23 cellular contexts compared by ENCODE assay signal in the genomic region with DNA sequence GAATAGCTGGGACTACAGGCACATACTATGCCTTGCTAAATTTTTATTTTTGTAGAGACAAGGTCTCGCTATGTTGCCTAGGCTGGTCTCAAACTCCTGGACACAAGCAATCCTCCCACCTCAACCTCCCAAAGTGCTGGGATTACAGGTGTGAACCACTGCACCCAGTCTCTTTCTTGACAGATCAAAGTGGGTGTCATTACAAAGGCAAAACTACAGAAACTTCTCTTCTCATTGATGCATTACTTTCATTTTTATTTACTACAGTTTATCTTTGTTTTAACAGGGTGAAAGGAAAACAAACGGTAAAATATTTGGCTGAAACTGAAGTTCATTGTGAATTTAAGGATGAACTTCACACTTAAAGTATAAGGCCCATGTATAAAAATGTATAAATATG.
DNase-seq lines count a peak whose midpoint lies in the region; ATAC-seq, FAIRE-seq and TF ChIP-seq lines count a peak whose summit lies in the region.
"Had no signal": no experiment of that assay in that cellular context is flagged by ENCODE, and none has a peak within 500 bp of the region (broad histone marks: within the 10 kb centered on the region; RNA-seq: fewer than 3 reads in every experiment).

No MANE protein-coding gene starts in this region.

- no peaks in the 10 kb centered on the region for H3K27me3 ChIP-seq in BLaER1 treated with 17β-estradiol and CSF1 and Interleukin-3, amounts not matched to agents 10 nM and 100 nM
- H3K27me3 ChIP-seq in GM12878 (replicated peaks in 1 of 2; ENCODE audit: control insufficient read depth in 2 of 2, insufficient read depth in 2 of 2, low read length in 1 of 2): no peaks in the 10 kb centered on the region
- H3K27me3 ChIP-seq: BE2C had no signal

- no peaks in the 10 kb centered on the region for H3K9me3 ChIP-seq in BLaER1 treated with 17β-estradiol and CSF1 and Interleukin-3, amounts not matched to agents 10 nM and 100 nM (replicated peaks in 1 of 11)
- H3K9me3 ChIP-seq in GM12878 (replicated peaks; ENCODE audit: control insufficient read depth, insufficient read depth, low read length): no peaks in the 10 kb centered on the region
- H3K9me3 ChIP-seq: BE2C, Caco-2 had no signal

- H3K79me2 ChIP-seq in GM12878 (ENCODE audit: control insufficient read depth, insufficient read depth, low read length): no peaks in the 10 kb centered on the region

- intact Hi-C loops in GM12878 (cut with micrococcal nuclease; ENCODE audit: unreplicated experiment): no loop called here

- SMC1A ChIA-PET in GM12878 (lab: Charles Lee; ENCODE audit: uncharacterized antibody, unreplicated experiment): no interaction called here

- DNase-seq in GM12878 (ENCODE audit: low read depth, low spot score) (no peak), epidermal melanocyte (ENCODE audit: insufficient read length, low spot score) (no peak)
- DNase-seq in activated CD8-positive, alpha-beta memory T cell treated with anti-CD3 and anti-CD28 coated beads, Interleukin-2, amount 50 U/mL, for 4 hours: no peak
- DNase-seq: 8988T; ACHN; BE2C; C1 segment of cervical spinal cord; Caco-2; Calu3; CD4-positive, alpha-beta T cell; CD8-positive, alpha-beta T cell; DMS79 treated with DMSO at 0.1 percent for 48 hours; GF-D8 had no signal

- ATAC-seq in HG02884 (IDR thresholded peaks at IDR 0.05; ENCODE audit: unreplicated experiment) (peak; percentile 68), GM12878 (peak; percentile 14; the same call in 2 of the 3 replicates), HG03159 (IDR thresholded peaks at IDR 0.05; ENCODE audit: unreplicated experiment) (no peak), GM21737 (IDR thresholded peaks at IDR 0.05; ENCODE audit: unreplicated experiment) (no peak)
- ATAC-seq: CD8-positive, alpha-beta T cell had no signal

- TF ChIP-seq EP300 in GM12878 (IDR thresholded peaks at IDR 0.05; ENCODE audit: borderline replicate concordance in 1 of 2, control insufficient read depth in 1 of 2, low read depth in 2 of 2, low read length in 2 of 2): no peak

- CTCF ChIA-PET in GM12878 (lab: Yijun Ruan, JAX): no interaction called here

- BruUV-seq in GM12878 (replicated peaks; lab: Mats Ljungman, UMichigan): no TSS peak

- RAD21 ChIA-PET in GM12878 (lab: Charles Lee; ENCODE audit: unreplicated experiment): no interaction called here

- no peak overlapping the region for H3K4me3 ChIP-seq in BLaER1 treated with 17β-estradiol and CSF1 and Interleukin-3, amounts not matched to agents 10 nM and 100 nM
- H3K4me3 ChIP-seq in GM12878: no peak overlapping the region

- H3K9ac ChIP-seq in BLaER1 treated with 17β-estradiol and CSF1 and Interleukin-3, amounts not matched to agents 10 nM and 100 nM: no peak overlapping the region
- no peak overlapping the region for H3K9ac ChIP-seq in GM12878 (ENCODE audit: control insufficient read depth, insufficient read depth, low read length)

- peak overlapping the region in 7 of 11 experiments; percentile 44 to 64 (median 51); a peak in 12 of 22 replicates for H3K4me2 ChIP-seq in BLaER1 treated with 17β-estradiol and CSF1 and Interleukin-3, amounts not matched to agents 10 nM and 100 nM
- H3K4me2 ChIP-seq in GM12878 (ENCODE audit: control insufficient read depth, insufficient read depth): no peak overlapping the region

- TF ChIP-seq RAD21 in GM12878 (IDR thresholded peaks at IDR 0.05; ENCODE audit: insufficient read depth, low read depth, low read length): no peak

- H3K36me3 ChIP-seq in BLaER1 treated with 17β-estradiol and CSF1 and Interleukin-3, amounts not matched to agents 10 nM and 100 nM: no peaks in the 10 kb centered on the region
- no peaks in the 10 kb centered on the region for H3K36me3 ChIP-seq in GM12878 (ENCODE audit: control insufficient read depth in 2 of 2, insufficient read depth in 2 of 2, low read length in 1 of 2)
- H3K36me3 ChIP-seq: BE2C had no signal

- POLR2A ChIA-PET in GM12878 (lab: Charles Lee): no interaction called here

- no peaks in the 10 kb centered on the region for H4K20me1 ChIP-seq in BLaER1 treated with 17β-estradiol and CSF1 and Interleukin-3, amounts not matched to agents 10 nM and 100 nM
- no peaks in the 10 kb centered on the region for H4K20me1 ChIP-seq in GM12878 (ENCODE audit: control insufficient read depth, insufficient read depth)

- H3K27ac ChIP-seq in BLaER1 treated with 17β-estradiol and CSF1 and Interleukin-3, amounts not matched to agents 10 nM and 100 nM: no peak overlapping the region
- no peak overlapping the region for H3K27ac ChIP-seq in GM12878 (ENCODE audit: control insufficient read depth, insufficient read depth)

- no peak for TF ChIP-seq CTCF in GM12878 (IDR thresholded peaks at IDR 0.05 in 2 of 3, conservative IDR thresholded peaks at IDR 0.05 in 1 of 3; ENCODE audit: control insufficient read depth in 2 of 3, extremely low read depth in 1 of 3, insufficient read depth in 1 of 3, low read depth in 3 of 3, low read length in 3 of 3)

- TF ChIP-seq POLR2A in GM12878 (IDR thresholded peaks at IDR 0.05; ENCODE audit: low read depth, low read length): no peak

- no peak overlapping the region for H2AFZ ChIP-seq in GM12878 (ENCODE audit: control insufficient read depth, low read depth, low read length)

- peaks cover 8 to 22% (median 15%) of the 10 kb centered on the region in 10 experiments; a peak in 17 of 20 replicates for H3K4me1 ChIP-seq in BLaER1 treated with 17β-estradiol and CSF1 and Interleukin-3, amounts not matched to agents 10 nM and 100 nM
- H3K4me1 ChIP-seq in GM12878 (ENCODE audit: control insufficient read depth, insufficient read depth, low read length): no peaks in the 10 kb centered on the region
- H3K4me1 ChIP-seq: BE2C, Caco-2 had no signal

- FAIRE-seq in GM12878 (lab: Jason Lieb, UNC): no peak
- FAIRE-seq: A204.1, D721Med, G401.6, GM12892, GM18507, GM19239 had no signal

- 19% methylated on average over 2 of the region's 2 CpGs for WGBS in GM12878 (ENCODE audit: insufficient coverage, insufficient replicate concordance, low lambda C conversion rate, missing lambda C conversion rate)

- in situ Hi-C loops in GM12878 (cut with MboI): no loop called here

TF ChIP-seq in GM12878, 131 proteins besides CTCF, POLR2A, EP300 and RAD21:
- TF ChIP-seq, protein P1, sequence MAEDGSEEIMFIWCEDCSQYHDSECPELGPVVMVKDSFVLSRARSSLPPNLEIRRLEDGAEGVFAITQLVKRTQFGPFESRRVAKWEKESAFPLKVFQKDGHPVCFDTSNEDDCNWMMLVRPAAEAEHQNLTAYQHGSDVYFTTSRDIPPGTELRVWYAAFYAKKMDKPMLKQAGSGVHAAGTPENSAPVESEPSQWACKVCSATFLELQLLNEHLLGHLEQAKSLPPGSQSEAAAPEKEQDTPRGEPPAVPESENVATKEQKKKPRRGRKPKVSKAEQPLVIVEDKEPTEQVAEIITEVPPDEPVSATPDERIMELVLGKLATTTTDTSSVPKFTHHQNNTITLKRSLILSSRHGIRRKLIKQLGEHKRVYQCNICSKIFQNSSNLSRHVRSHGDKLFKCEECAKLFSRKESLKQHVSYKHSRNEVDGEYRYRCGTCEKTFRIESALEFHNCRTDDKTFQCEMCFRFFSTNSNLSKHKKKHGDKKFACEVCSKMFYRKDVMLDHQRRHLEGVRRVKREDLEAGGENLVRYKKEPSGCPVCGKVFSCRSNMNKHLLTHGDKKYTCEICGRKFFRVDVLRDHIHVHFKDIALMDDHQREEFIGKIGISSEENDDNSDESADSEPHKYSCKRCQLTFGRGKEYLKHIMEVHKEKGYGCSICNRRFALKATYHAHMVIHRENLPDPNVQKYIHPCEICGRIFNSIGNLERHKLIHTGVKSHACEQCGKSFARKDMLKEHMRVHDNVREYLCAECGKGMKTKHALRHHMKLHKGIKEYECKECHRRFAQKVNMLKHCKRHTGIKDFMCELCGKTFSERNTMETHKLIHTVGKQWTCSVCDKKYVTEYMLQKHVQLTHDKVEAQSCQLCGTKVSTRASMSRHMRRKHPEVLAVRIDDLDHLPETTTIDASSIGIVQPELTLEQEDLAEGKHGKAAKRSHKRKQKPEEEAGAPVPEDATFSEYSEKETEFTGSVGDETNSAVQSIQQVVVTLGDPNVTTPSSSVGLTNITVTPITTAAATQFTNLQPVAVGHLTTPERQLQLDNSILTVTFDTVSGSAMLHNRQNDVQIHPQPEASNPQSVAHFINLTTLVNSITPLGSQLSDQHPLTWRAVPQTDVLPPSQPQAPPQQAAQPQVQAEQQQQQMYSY (CRISPR knock-in tag; IDR thresholded peaks at IDR 0.05): no peak
- no peak for TF ChIP-seq PAX5 (IDR thresholded peaks at IDR 0.05; ENCODE audit: borderline replicate concordance, low read depth, low read length)
- TF ChIP-seq ASH2L (IDR thresholded peaks at IDR 0.05; ENCODE audit: borderline replicate concordance, low read depth): no peak
- TF ChIP-seq HDAC2 (IDR thresholded peaks at IDR 0.05): no peak
- TF ChIP-seq RUNX3 (IDR thresholded peaks at IDR 0.05; ENCODE audit: low read length): no peak

Comparison
In these comparisons a context has a peak if more than half of its experiments do, and no peak if none do; other contexts are left out.
1. ATAC-seq: peak in HG02884 (single experiment) and GM12878 (single experiment); none in HG03159 (single experiment) and GM21737 (single experiment).